ENCODE assay signal across 17 cellular contexts in the genomic region with DNA sequence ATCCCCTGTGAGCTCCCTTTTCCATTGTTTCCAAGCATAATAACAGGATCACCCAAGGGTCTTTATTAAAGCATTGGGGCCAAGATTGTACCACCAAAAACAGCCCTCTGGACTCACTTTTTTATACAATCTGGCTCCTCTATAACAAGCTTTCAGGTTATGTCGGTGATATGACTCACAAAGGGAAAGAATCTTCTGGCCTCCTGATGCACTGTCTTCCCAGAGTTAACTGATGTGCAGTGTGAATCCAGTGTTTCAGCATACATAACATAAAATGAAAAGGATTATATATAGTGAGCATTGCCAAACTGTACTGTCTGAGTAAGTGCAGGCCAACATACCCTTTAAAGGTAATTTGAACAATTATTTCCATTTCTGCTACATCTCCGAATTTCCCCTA. TPM values are rescaled to one million over a fixed set of nuclear protein-coding genes. Genes with fewer than 3 reads are reported as not detected.
DNase-seq lines count a peak whose midpoint lies in the region; ATAC-seq lines count a peak whose summit lies in the region.
"Had no signal": no experiment of that assay in that cellular context is flagged by ENCODE, and none has a peak within 500 bp of the region (broad histone marks: within the 10 kb centered on the region; RNA-seq: fewer than 3 reads in every experiment).

No MANE protein-coding gene starts in this region.

- peaks cover 2% of the 10 kb centered on the region for H3K27me3 Mint-ChIP-seq in activated T-helper 17 cell treated with anti-CD3 and anti-CD28 coated beads, Interleukin-2, amount 50 U/mL, for 72 hours

- in situ Hi-C loops in KBM-7 (cut with MboI; ENCODE audit: low pct_unique_long_range_greater_than_20kb, low sequenced_read_pairs) = no loop called here

- H3K27ac Mint-ChIP-seq in activated T-helper 17 cell treated with anti-CD3 and anti-CD28 coated beads, Interleukin-2, amount 50 U/mL, for 72 hours = peak overlapping the region; percentile 72

- peak; percentile 27 for ATAC-seq in activated T-helper 17 cell treated with anti-CD3 and anti-CD28 coated beads, Interleukin-2, amount 50 U/mL, for 72 hours (replicated peaks)
- ATAC-seq in esophagus mucosa = no peak
- ATAC-seq: Panc1 had no signal

- no peak overlapping the region for H3K4me3 Mint-ChIP-seq in activated T-helper 17 cell treated with anti-CD3 and anti-CD28 coated beads, Interleukin-2, amount 50 U/mL, for 72 hours

- DNase-seq in Daoy (ENCODE audit: low read depth) = peak; percentile 9
- DNase-seq in M059J (ENCODE audit: low read depth) = peak; percentile 53
- peak; percentile 1 to 12 for DNase-seq in lung microvascular endothelial cell (ENCODE audit: low read depth in 2 of 2)
- DNase-seq in NCI-H774 (lab: John Stamatoyannopoulos, UW) = no peak
- no peak for DNase-seq in Kasumi-1 (lab: John Stamatoyannopoulos, UW)
- no peak for DNase-seq in KBM-7
- DNase-seq: activated CD4-positive, alpha-beta T cell treated with anti-CD3 and anti-CD28 coated beads for 48 hours; activated gamma-delta T cell treated with Interleukin-2 at 50 U/mL for 16 hours; DMS79 treated with DMSO at 0.1 percent for 48 hours; hippocampal formation; kidney; NCI-H748 treated with DMSO at 0.1 percent for 48 hours; stimulated activated CD4-positive, alpha-beta T cell treated with anti-CD3 and anti-CD28 coated beads, Interleukin-1b, Interleukin-23, amount 100 ng/mL, for 48 hours; stimulated activated naive CD4-positive, alpha-beta T cell had no signal

- no peaks in the 10 kb centered on the region for H3K9me3 Mint-ChIP-seq in activated T-helper 17 cell treated with anti-CD3 and anti-CD28 coated beads, Interleukin-2, amount 50 U/mL, for 72 hours

- H3K4me1 Mint-ChIP-seq in activated T-helper 17 cell treated with anti-CD3 and anti-CD28 coated beads, Interleukin-2, amount 50 U/mL, for 72 hours = peaks cover 20% of the 10 kb centered on the region

- no peaks in the 10 kb centered on the region for H3K36me3 Mint-ChIP-seq in activated T-helper 17 cell treated with anti-CD3 and anti-CD28 coated beads, Interleukin-2, amount 50 U/mL, for 72 hours (ENCODE audit: low read depth)

RNA-seq across cellular contexts. Expression of a gene that starts 33.9 kb away (rescaled TPM):
- total RNA-seq in Daoy (2014; rRNA removed; shearing (Covaris generic)) = 30.9 and 34.2 TPM in 2 replicates
- 18.1 and 31.0 TPM in 2 replicates for total RNA-seq in M059J (2014; rRNA removed; shearing (Covaris generic))
- total RNA-seq in activated T-helper 17 cell treated with anti-CD3 and anti-CD28 coated beads, Interleukin-2, amount 50 U/mL, for 72 hours = 10 to 100 TPM; 17.8 to 28.1 TPM
- total RNA-seq in lung microvascular endothelial cell (42.9 and 45.4 TPM in 2 replicates), esophagus mucosa (36.6 TPM)

Comparison
In these comparisons a context has a peak if more than half of its experiments do, and no peak if none do; other contexts are left out.
1. DNase-seq: peak in Daoy (single experiment), M059J (single experiment) and lung microvascular endothelial cell (2 of 2); none in NCI-H774 (single experiment), Kasumi-1 (0 of 2) and KBM-7 (single experiment).